In genomic region chr2:229884775-229885699, GRCh38 we compare ENCODE assay signal across 1 cellular context.
TF ChIP-seq lines count a peak whose summit lies in the region.

No MANE protein-coding gene starts in this region.

TF ChIP-seq in GM23338, 12 proteins besides CTCF, POLR2A, EP300 and RAD21 (continued from another document):
- TF ChIP-seq, protein P1, sequence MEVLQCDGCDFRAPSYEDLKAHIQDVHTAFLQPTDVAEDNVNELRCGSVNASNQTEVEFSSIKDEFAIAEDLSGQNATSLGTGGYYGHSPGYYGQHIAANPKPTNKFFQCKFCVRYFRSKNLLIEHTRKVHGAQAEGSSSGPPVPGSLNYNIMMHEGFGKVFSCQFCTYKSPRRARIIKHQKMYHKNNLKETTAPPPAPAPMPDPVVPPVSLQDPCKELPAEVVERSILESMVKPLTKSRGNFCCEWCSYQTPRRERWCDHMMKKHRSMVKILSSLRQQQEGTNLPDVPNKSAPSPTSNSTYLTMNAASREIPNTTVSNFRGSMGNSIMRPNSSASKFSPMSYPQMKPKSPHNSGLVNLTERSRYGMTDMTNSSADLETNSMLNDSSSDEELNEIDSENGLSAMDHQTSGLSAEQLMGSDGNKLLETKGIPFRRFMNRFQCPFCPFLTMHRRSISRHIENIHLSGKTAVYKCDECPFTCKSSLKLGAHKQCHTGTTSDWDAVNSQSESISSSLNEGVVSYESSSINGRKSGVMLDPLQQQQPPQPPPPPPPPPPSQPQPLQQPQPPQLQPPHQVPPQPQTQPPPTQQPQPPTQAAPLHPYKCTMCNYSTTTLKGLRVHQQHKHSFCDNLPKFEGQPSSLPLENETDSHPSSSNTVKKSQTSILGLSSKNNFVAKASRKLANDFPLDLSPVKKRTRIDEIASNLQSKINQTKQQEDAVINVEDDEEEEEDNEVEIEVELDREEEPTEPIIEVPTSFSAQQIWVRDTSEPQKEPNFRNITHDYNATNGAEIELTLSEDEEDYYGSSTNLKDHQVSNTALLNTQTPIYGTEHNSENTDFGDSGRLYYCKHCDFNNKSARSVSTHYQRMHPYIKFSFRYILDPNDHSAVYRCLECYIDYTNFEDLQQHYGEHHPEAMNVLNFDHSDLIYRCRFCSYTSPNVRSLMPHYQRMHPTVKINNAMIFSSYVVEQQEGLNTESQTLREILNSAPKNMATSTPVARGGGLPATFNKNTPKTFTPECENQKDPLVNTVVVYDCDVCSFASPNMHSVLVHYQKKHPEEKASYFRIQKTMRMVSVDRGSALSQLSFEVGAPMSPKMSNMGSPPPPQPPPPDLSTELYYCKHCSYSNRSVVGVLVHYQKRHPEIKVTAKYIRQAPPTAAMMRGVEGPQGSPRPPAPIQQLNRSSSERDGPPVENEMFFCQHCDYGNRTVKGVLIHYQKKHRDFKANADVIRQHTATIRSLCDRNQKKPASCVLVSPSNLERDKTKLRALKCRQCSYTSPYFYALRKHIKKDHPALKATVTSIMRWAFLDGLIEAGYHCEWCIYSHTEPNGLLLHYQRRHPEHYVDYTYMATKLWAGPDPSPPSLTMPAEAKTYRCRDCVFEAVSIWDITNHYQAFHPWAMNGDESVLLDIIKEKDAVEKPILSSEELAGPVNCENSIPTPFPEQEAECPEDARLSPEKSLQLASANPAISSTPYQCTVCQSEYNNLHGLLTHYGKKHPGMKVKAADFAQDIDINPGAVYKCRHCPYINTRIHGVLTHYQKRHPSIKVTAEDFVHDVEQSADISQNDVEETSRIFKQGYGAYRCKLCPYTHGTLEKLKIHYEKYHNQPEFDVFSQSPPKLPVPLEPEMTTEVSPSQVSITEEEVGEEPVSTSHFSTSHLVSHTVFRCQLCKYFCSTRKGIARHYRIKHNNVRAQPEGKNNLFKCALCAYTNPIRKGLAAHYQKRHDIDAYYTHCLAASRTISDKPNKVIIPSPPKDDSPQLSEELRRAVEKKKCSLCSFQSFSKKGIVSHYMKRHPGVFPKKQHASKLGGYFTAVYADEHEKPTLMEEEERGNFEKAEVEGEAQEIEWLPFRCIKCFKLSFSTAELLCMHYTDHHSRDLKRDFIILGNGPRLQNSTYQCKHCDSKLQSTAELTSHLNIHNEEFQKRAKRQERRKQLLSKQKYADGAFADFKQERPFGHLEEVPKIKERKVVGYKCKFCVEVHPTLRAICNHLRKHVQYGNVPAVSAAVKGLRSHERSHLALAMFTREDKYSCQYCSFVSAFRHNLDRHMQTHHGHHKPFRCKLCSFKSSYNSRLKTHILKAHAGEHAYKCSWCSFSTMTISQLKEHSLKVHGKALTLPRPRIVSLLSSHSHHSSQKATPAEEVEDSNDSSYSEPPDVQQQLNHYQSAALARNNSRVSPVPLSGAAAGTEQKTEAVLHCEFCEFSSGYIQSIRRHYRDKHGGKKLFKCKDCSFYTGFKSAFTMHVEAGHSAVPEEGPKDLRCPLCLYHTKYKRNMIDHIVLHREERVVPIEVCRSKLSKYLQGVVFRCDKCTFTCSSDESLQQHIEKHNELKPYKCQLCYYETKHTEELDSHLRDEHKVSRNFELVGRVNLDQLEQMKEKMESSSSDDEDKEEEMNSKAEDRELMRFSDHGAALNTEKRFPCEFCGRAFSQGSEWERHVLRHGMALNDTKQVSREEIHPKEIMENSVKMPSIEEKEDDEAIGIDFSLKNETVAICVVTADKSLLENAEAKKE (CRISPR knock-in tag; IDR thresholded peaks at IDR 0.05) = no peak
- TF ChIP-seq JUNB (IDR thresholded peaks at IDR 0.05; ENCODE audit: unreplicated experiment) = no peak
- TF ChIP-seq EZH2phosphoT487 (IDR thresholded peaks at IDR 0.05; ENCODE audit: unreplicated experiment) = no peak
- no peak for TF ChIP-seq EZH2 (IDR thresholded peaks at IDR 0.05; ENCODE audit: low read depth, unreplicated experiment)
- no peak for TF ChIP-seq ZNF331 (CRISPR knock-in tag; IDR thresholded peaks at IDR 0.05; ENCODE audit: low read depth)
- no peak for TF ChIP-seq POLR2AphosphoS5 (IDR thresholded peaks at IDR 0.05; ENCODE audit: low read depth)
- TF ChIP-seq STAT1 (IDR thresholded peaks at IDR 0.05; ENCODE audit: unreplicated experiment) = no peak
TF ChIP-seq in GM23338: peak in this region for 0.
